ENCODE assay signal across 1 cellular context in the genomic region with DNA sequence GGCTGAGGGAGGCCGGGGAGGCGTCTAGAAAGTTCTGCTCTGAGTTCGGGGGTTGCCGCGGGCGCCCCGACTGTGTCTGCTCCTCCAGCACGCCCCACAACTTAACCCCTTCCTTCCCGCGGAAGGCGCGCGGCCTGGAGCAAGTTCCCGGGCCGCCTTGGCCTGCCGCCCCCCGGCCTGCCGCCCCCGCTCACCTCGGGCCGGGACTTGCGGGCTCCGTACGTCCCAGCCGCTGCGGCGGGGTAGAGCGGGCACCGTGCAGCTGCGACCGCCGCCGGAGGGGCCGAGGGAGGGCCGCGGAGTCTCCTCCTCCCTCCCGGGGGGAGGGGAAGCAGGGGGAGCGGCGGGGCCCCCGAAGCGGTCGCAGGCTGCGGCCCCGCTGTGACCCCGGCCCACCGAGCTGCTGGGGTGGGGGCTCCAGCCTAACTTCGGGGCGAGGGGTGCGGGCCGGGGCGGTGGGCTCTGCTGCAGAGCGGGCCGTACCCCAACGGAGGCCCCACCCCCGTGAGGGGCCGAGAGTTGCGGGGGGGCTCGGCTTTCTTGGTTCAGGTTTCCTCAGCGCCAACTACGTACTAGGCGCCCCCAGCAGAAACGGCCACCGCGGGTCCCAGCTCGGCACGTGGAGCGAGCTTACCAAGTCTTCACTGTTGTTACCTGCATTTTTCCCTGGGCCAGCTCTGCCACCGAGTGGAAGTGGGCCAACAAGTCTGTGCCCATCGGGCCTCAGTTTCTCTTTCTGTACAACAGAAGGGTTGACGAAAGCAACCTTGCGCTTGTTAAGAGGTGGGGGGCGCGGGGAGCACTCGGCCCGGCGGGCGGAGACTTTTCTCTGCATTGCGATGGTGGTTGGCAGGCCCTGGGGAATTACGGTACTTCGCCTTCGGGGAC.
TF ChIP-seq lines count a peak whose summit lies in the region.

Gene CCDC102A, minus strand, starts transcription at position 266 of the 888 bp plus-strand sequence. CDS start 7,394 bp downstream, outside the sequence.

TF ChIP-seq in IMR-90, 13 proteins besides CTCF, POLR2A, EP300 and RAD21:
- TF ChIP-seq USF2 (IDR thresholded peaks at IDR 0.05; ENCODE audit: low read depth, low read length), result no peak
- peak; percentile 75 for TF ChIP-seq MAZ (IDR thresholded peaks at IDR 0.05; ENCODE audit: borderline replicate concordance, low read depth, low read length)
- TF ChIP-seq CHD1 (IDR thresholded peaks at IDR 0.05; ENCODE audit: low read depth, low read length), result no peak
- no peak for TF ChIP-seq FOS (IDR thresholded peaks at IDR 0.05; ENCODE audit: low read depth, low read length)
